Comparison of ENCODE assay signal across 11 cellular contexts in the genomic region with DNA sequence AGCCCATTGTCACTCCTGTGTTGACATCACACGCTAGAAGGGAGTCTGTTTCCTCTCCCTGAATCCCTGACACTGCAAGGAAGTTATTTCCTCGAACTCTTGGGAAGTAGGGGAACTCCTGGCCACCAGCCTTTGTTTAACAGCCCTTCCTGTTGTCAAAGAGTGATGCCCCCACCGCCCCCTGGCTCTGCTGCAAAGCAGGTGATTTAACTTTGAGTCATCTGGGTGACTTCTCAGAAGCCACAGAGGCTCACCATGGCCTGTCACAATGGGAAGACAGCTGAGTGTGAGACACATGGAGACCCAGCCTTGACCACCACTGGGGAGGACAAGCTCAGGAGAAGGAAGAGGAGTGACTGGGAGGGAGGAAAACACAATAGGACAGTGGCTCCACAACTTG.
DNase-seq lines count a peak whose midpoint lies in the region; ATAC-seq and TF ChIP-seq lines count a peak whose summit lies in the region.
"Had no signal": no experiment of that assay in that cellular context is flagged by ENCODE, and none has a peak within 500 bp of the region (broad histone marks: within the 10 kb centered on the region; RNA-seq: fewer than 3 reads in every experiment).

No MANE protein-coding gene starts in this region.

- no peaks in the 10 kb centered on the region for H3K9me3 ChIP-seq in Panc1 (ENCODE audit: control insufficient read depth, insufficient read depth, low read depth, low read length)
- no peaks in the 10 kb centered on the region for H3K9me3 ChIP-seq in parathyroid adenoma (ENCODE audit: control insufficient read depth, low read length)

- H3K9me3 Mint-ChIP-seq in endothelial cell (ENCODE audit: unreplicated experiment): no peaks in the 10 kb centered on the region
- H3K9me3 Mint-ChIP-seq in activated naive CD4-positive, alpha-beta T cell treated with anti-CD3 and anti-CD28 coated beads, Interleukin-2, amount 10 ng/mL, durations not matched to agents 7 days and 5 days: no peaks in the 10 kb centered on the region

- DNase-seq in HK-2 (ENCODE audit: unreplicated experiment) (peak; percentile 21), Panc1 (ENCODE audit: low read depth, low spot score) (no peak), endothelial cell (ENCODE audit: low spot score) (peak; percentile 16), dorsolateral prefrontal cortex (no peak)
- DNase-seq in activated naive CD4-positive, alpha-beta T cell treated with anti-CD3 and anti-CD28 coated beads, Interleukin-2, amount 10 ng/mL, durations not matched to agents 7 days and 5 days: no peak
- DNase-seq: activated effector memory CD4-positive, alpha-beta T cell treated with anti-CD3 and anti-CD28 coated beads, Interleukin-2, amount 50 U/mL, for 16 hours; cortex of kidney; DMS79; GOT3 had no signal

- H3K4me3 ChIP-seq in Panc1 (ENCODE audit: low read depth in 2 of 2, low read length in 2 of 2) (no peak overlapping the region), parathyroid adenoma (ENCODE audit: low read depth, low read length) (no peak overlapping the region), dorsolateral prefrontal cortex (no peak overlapping the region)

- no peaks in the 10 kb centered on the region for H3K4me1 ChIP-seq in Panc1 (ENCODE audit: control insufficient read depth, insufficient read depth, low read length)
- peaks cover 8% of the 10 kb centered on the region for H3K4me1 ChIP-seq in parathyroid adenoma

- CTCF ChIA-PET in Panc1 (lab: Charles Lee): no interaction called here
- CTCF ChIA-PET in activated naive CD4-positive, alpha-beta T cell treated with anti-CD3 and anti-CD28 coated beads, Interleukin-2, amount 10 ng/mL, durations not matched to agents 7 days and 5 days (lab: Charles Lee): interaction anchor here (0.9 kb wide), 1 partner anchor 230 kb away, joined by 3 read pairs; no protein-coding TSS in a partner anchor

- no peak overlapping the region for H2AFZ ChIP-seq in parathyroid adenoma

- intact Hi-C loops in Panc1 (cut with micrococcal nuclease; ENCODE audit: unreplicated experiment) (no loop called here), dorsolateral prefrontal cortex (cut with DNase I) (no loop called here)

- H3K36me3 ChIP-seq in Panc1 (ENCODE audit: control insufficient read depth, insufficient read depth, low read length) (no peaks in the 10 kb centered on the region), parathyroid adenoma (ENCODE audit: control insufficient read depth, insufficient read depth, low read length) (no peaks in the 10 kb centered on the region)

- no peaks in the 10 kb centered on the region for H3K79me2 ChIP-seq in parathyroid adenoma

- no TSS peak for BruUV-seq in Panc1 (replicated peaks; lab: Mats Ljungman, UMichigan)

- no peak overlapping the region for H3K9ac ChIP-seq in parathyroid adenoma

- H3K36me3 Mint-ChIP-seq in endothelial cell (ENCODE audit: low read depth, unreplicated experiment): no peaks in the 10 kb centered on the region
- H3K36me3 Mint-ChIP-seq in activated naive CD4-positive, alpha-beta T cell treated with anti-CD3 and anti-CD28 coated beads, Interleukin-2, amount 10 ng/mL, durations not matched to agents 7 days and 5 days: no peaks in the 10 kb centered on the region

- H3K4me2 ChIP-seq in parathyroid adenoma (ENCODE audit: low read length): no peak overlapping the region

- in situ Hi-C loops in Panc1 (cut with HindIII; ENCODE audit: low pct_unique_long_range_greater_than_20kb, low sequenced_read_pairs): no loop called here

- POLR2A ChIA-PET in Panc1 (lab: Charles Lee): no interaction called here

- H3K27ac Mint-ChIP-seq in endothelial cell (ENCODE audit: unreplicated experiment): peak overlapping the region; percentile 97
- H3K27ac Mint-ChIP-seq in activated naive CD4-positive, alpha-beta T cell treated with anti-CD3 and anti-CD28 coated beads, Interleukin-2, amount 10 ng/mL, durations not matched to agents 7 days and 5 days: no peak overlapping the region

- peaks cover 60% of the 10 kb centered on the region for H3K4me1 Mint-ChIP-seq in endothelial cell (ENCODE audit: unreplicated experiment)
- H3K4me1 Mint-ChIP-seq in activated naive CD4-positive, alpha-beta T cell treated with anti-CD3 and anti-CD28 coated beads, Interleukin-2, amount 10 ng/mL, durations not matched to agents 7 days and 5 days: peaks cover 23% of the 10 kb centered on the region

- H3K27ac ChIP-seq in Panc1 (ENCODE audit: low read length): no peak overlapping the region
- peak overlapping the region; percentile 61 for H3K27ac ChIP-seq in parathyroid adenoma
- H3K27ac ChIP-seq in dorsolateral prefrontal cortex: peak overlapping the region in 11 of 59 donors; percentile 4 to 72 (median 36)

- no peaks in the 10 kb centered on the region for H3K27me3 ChIP-seq in Panc1 (ENCODE audit: control insufficient read depth, insufficient read depth, low read length)
- H3K27me3 ChIP-seq in parathyroid adenoma (ENCODE audit: control insufficient read depth, insufficient read depth, low read length): no peaks in the 10 kb centered on the region
- H3K27me3 ChIP-seq in dorsolateral prefrontal cortex: no peaks in the 10 kb centered on the region

- no peak for TF ChIP-seq CTCF in Panc1 (IDR thresholded peaks at IDR 0.05)
- no peak for TF ChIP-seq CTCF in endothelial cell (IDR thresholded peaks at IDR 0.05; ENCODE audit: unreplicated experiment)
- TF ChIP-seq CTCF in parathyroid adenoma (IDR thresholded peaks at IDR 0.05): no peak
- TF ChIP-seq CTCF in dorsolateral prefrontal cortex (IDR thresholded peaks at IDR 0.05 in 54 of 56, conservative IDR thresholded peaks at IDR 0.05 in 2 of 56; ENCODE audit: low read depth in 1 of 56, partially characterized antibody in 56 of 56): no peak

- peak; percentile 38; the same call in 1 of the 2 replicates for ATAC-seq in Panc1
- no peak for ATAC-seq in GM21367 (IDR thresholded peaks at IDR 0.05; ENCODE audit: unreplicated experiment)

- no peak overlapping the region for H3K4me3 Mint-ChIP-seq in endothelial cell (ENCODE audit: unreplicated experiment)
- no peak overlapping the region for H3K4me3 Mint-ChIP-seq in activated naive CD4-positive, alpha-beta T cell treated with anti-CD3 and anti-CD28 coated beads, Interleukin-2, amount 10 ng/mL, durations not matched to agents 7 days and 5 days

- peaks cover 5% of the 10 kb centered on the region for H3K27me3 Mint-ChIP-seq in endothelial cell (ENCODE audit: unreplicated experiment)
- H3K27me3 Mint-ChIP-seq in activated naive CD4-positive, alpha-beta T cell treated with anti-CD3 and anti-CD28 coated beads, Interleukin-2, amount 10 ng/mL, durations not matched to agents 7 days and 5 days: peaks cover 24% of the 10 kb centered on the region

Comparison
In these comparisons a context has a peak if more than half of its experiments do, and no peak if none do; other contexts are left out.
1. DNase-seq: peak in HK-2 (single experiment) and endothelial cell (single experiment); none in Panc1 (single experiment), activated naive CD4-positive, alpha-beta T cell treated with anti-CD3 and anti-CD28 coated beads, Interleukin-2, amount 10 ng/mL, durations not matched to agents 7 days and 5 days (single experiment) and dorsolateral prefrontal cortex (0 of 10).